15 cellular contexts compared by ENCODE assay signal in genomic region chr11:12745787-12746186, GRCh38.
DNase-seq lines count a peak whose midpoint lies in the region; ATAC-seq and TF ChIP-seq lines count a peak whose summit lies in the region.
"Had no signal": no experiment of that assay in that cellular context is flagged by ENCODE, and none has a peak within 500 bp of the region (broad histone marks: within the 10 kb centered on the region; RNA-seq: fewer than 3 reads in every experiment).

No MANE protein-coding gene starts in this region.

- no peaks in the 10 kb centered on the region for H3K36me3 Mint-ChIP-seq in naive thymus-derived CD4-positive, alpha-beta T cell
- H3K36me3 Mint-ChIP-seq: stimulated activated memory B cell treated with anti-CD40 and anti-IgM and Interleukin-4, amounts not matched to agents 10 μg/mL and 1 μg/mL and 100 μg/mL, for 72 hours had no signal

- no peak for TF ChIP-seq POLR2A in thyroid gland (IDR thresholded peaks at IDR 0.05)

- peaks cover 8 to 34% (median 29%) of the 10 kb centered on the region in 5 donors for H3K27me3 Mint-ChIP-seq in naive thymus-derived CD4-positive, alpha-beta T cell

- POLR2A ChIA-PET in naive thymus-derived CD4-positive, alpha-beta T cell (lab: Charles Lee): no interaction called here

- no peak for TF ChIP-seq CTCF in thyroid gland (IDR thresholded peaks at IDR 0.05)

- CTCF ChIA-PET in naive thymus-derived CD4-positive, alpha-beta T cell (lab: Charles Lee): no interaction called here

- H3K27me3 ChIP-seq in thyroid gland: no peaks in the 10 kb centered on the region
- no peaks in the 10 kb centered on the region for H3K27me3 ChIP-seq in naive thymus-derived CD4-positive, alpha-beta T cell (ENCODE audit: control insufficient read depth in 2 of 2, insufficient read depth in 2 of 2, low read length in 2 of 2)
- H3K27me3 ChIP-seq: esophagus muscularis mucosa, tibial nerve had no signal

- H3K4me3 ChIP-seq in SK-N-MC (no peak overlapping the region), thyroid gland (replicated peaks in 1 of 3) (no peak overlapping the region)
- no peak overlapping the region for H3K4me3 ChIP-seq in naive thymus-derived CD4-positive, alpha-beta T cell (ENCODE audit: low read length)
- H3K4me3 ChIP-seq: BLaER1 treated with 17β-estradiol and CSF1 and Interleukin-3, amounts not matched to agents 10 nM and 100 nM; esophagus muscularis mucosa; tibial nerve had no signal

- H3K27ac Mint-ChIP-seq in naive thymus-derived CD4-positive, alpha-beta T cell: no peak overlapping the region
- H3K27ac Mint-ChIP-seq: activated CD4-positive, alpha-beta T cell treated with anti-CD3 and anti-CD28 coated beads, Interleukin-2, amount 10 ng/mL, durations not matched to agents 24 days and 14 days; stimulated activated memory B cell treated with anti-CD40 and anti-IgM and Interleukin-4, amounts not matched to agents 10 μg/mL and 1 μg/mL and 100 μg/mL, for 72 hours had no signal

- no peaks in the 10 kb centered on the region for H3K4me1 Mint-ChIP-seq in naive thymus-derived CD4-positive, alpha-beta T cell
- H3K4me1 Mint-ChIP-seq: activated CD4-positive, alpha-beta T cell treated with anti-CD3 and anti-CD28 coated beads, Interleukin-2, amount 10 ng/mL, durations not matched to agents 24 days and 14 days; stimulated activated memory B cell treated with anti-CD40 and anti-IgM and Interleukin-4, amounts not matched to agents 10 μg/mL and 1 μg/mL and 100 μg/mL, for 72 hours had no signal

- H3K27ac ChIP-seq in SK-N-MC (peak overlapping the region; percentile 2; the same call in 1 of the 2 replicates), thyroid gland (peak overlapping the region; percentile 45 to 81 (median 75))
- H3K27ac ChIP-seq in naive thymus-derived CD4-positive, alpha-beta T cell (ENCODE audit: low read depth, low read length): no peak overlapping the region
- H3K27ac ChIP-seq: BLaER1 treated with 17β-estradiol and CSF1 and Interleukin-3, amounts not matched to agents 10 nM and 100 nM had no signal

- H3K9me3 ChIP-seq in SK-N-MC (ENCODE audit: low read depth, low read length) (no peaks in the 10 kb centered on the region), thyroid gland (no peaks in the 10 kb centered on the region)
- H3K9me3 ChIP-seq in naive thymus-derived CD4-positive, alpha-beta T cell (ENCODE audit: control insufficient read depth in 2 of 3, low read length in 3 of 3): no peaks in the 10 kb centered on the region
- H3K9me3 ChIP-seq: esophagus muscularis mucosa, tibial nerve had no signal

- no peak overlapping the region for H3K4me3 Mint-ChIP-seq in naive thymus-derived CD4-positive, alpha-beta T cell
- H3K4me3 Mint-ChIP-seq: activated CD4-positive, alpha-beta T cell treated with anti-CD3 and anti-CD28 coated beads, Interleukin-2, amount 10 ng/mL, durations not matched to agents 24 days and 14 days; stimulated activated memory B cell treated with anti-CD40 and anti-IgM and Interleukin-4, amounts not matched to agents 10 μg/mL and 1 μg/mL and 100 μg/mL, for 72 hours had no signal

- H3K36me3 ChIP-seq in SK-N-MC (ENCODE audit: insufficient read depth, low read length): no peaks in the 10 kb centered on the region
- H3K36me3 ChIP-seq in thyroid gland: no peaks in the 10 kb centered on the region
- no peaks in the 10 kb centered on the region for H3K36me3 ChIP-seq in naive thymus-derived CD4-positive, alpha-beta T cell (ENCODE audit: control insufficient read depth in 2 of 3, insufficient read depth in 3 of 3, low read length in 3 of 3)
- H3K36me3 ChIP-seq: BLaER1 treated with 17β-estradiol and CSF1 and Interleukin-3, amounts not matched to agents 10 nM and 100 nM; esophagus muscularis mucosa; tibial nerve had no signal

- DNase-seq in NCI-H82 (lab: John Stamatoyannopoulos, UW) (peak; percentile 7), NCI-H82 treated with DMSO at 0.1 percent for 48 hours (lab: John Stamatoyannopoulos, UW; ENCODE audit: unreplicated experiment) (no peak), SK-N-MC (ENCODE audit: low read depth, low spot score) (no peak), left colon (no peak), thyroid gland (no peak), NCI-H1048 (lab: John Stamatoyannopoulos, UW) (no peak)
- no peak for DNase-seq in naive thymus-derived CD4-positive, alpha-beta T cell
- DNase-seq in activated CD4-positive, alpha-beta T cell treated with anti-CD3 and anti-CD28 coated beads, Interleukin-2, amount 50 U/mL, for 1 hour: no peak
- DNase-seq: activated CD4-positive, alpha-beta T cell treated with anti-CD3 and anti-CD28 coated beads, Interleukin-2, amount 10 ng/mL, durations not matched to agents 24 days and 14 days; activated naive CD4-positive, alpha-beta T cell treated with anti-CD3 and anti-CD28 coated beads, Interleukin-2, amount 50 U/mL, for 16 hours; activated T-cell treated with anti-CD3 and anti-CD28 coated beads for 4 hours had no signal

- 85 to 86% methylated on average over 3 of the region's 3 CpGs for WGBS in thyroid gland, 2 donors

- intact Hi-C loops in left colon (cut with DNase I, micrococcal nuclease) (no loop called here), thyroid gland (cut with DNase I) (no loop called here)
- intact Hi-C loops in naive thymus-derived CD4-positive, alpha-beta T cell (cut with micrococcal nuclease): loop anchor here in 1 of 2 donors (5.0 kb wide), 1 partner anchor 413 kb away; no protein-coding TSS in a partner anchor

- H3K9ac ChIP-seq in SK-N-MC (ENCODE audit: insufficient read length): no peak overlapping the region
- H3K9ac ChIP-seq: BLaER1 treated with 17β-estradiol and CSF1 and Interleukin-3, amounts not matched to agents 10 nM and 100 nM had no signal

- peak; percentile 87 for ATAC-seq in left colon
- no peak for ATAC-seq in naive thymus-derived CD4-positive, alpha-beta T cell
- ATAC-seq: stimulated activated memory B cell treated with anti-CD40 and anti-IgM and Interleukin-4, amounts not matched to agents 10 μg/mL and 1 μg/mL and 100 μg/mL, for 72 hours had no signal

- peaks cover 0 to 1% (median 0%) of the 10 kb centered on the region in 11 donors for H3K9me3 Mint-ChIP-seq in naive thymus-derived CD4-positive, alpha-beta T cell
- H3K9me3 Mint-ChIP-seq: activated CD4-positive, alpha-beta T cell treated with anti-CD3 and anti-CD28 coated beads, Interleukin-2, amount 10 ng/mL, durations not matched to agents 24 days and 14 days; stimulated activated memory B cell treated with anti-CD40 and anti-IgM and Interleukin-4, amounts not matched to agents 10 μg/mL and 1 μg/mL and 100 μg/mL, for 72 hours had no signal

- H3K4me1 ChIP-seq in thyroid gland: peaks cover 45 to 60% of the 10 kb centered on the region in 2 donors
- no peaks in the 10 kb centered on the region for H3K4me1 ChIP-seq in naive thymus-derived CD4-positive, alpha-beta T cell (ENCODE audit: control insufficient read depth in 2 of 2, insufficient read depth in 2 of 2, low read length in 2 of 2)
